8 cellular contexts compared by ENCODE assay signal in the genomic region with DNA sequence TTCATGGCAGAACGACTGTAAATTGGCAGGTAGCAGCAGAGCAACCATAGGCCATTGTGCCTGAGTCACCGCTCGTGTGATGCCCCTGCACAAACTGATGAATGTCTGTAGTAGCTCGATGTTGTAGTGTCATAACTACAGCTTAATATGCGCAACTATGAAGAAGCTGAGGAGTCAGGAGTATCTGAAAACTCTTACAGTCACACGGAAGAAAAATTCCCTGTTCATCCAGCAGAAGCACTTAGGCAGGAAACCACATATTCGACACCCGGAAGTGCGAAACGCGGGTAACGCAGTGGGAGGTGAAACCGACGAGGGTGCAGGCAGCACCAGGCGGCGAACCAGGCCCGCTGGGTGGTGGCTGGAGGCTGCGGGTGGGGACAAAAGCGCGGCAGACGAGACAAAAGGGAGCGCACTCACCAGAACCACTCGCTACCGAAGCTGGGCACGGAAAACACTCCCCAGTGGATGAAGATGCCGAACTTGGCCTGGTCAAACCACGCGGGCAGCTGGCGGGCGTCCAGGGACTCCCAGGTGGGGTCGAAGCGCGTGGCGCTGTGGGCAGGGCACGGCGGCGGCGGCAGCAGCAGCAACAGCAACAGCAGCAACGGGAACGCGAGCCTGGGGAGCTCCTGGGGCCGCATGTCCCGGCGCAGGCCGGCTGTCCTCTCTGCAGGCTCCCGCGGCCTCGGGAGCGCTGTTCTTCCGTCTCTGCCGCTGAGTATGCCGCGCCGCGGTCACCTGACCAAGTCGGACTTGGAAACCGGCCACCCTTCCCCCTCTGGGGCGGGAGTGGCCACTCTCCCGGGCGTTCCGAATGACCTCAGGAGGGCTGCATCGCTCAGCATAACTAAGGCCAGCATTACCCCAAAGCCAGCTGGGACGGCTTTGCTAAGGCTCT. TPM values are rescaled to one million over a fixed set of nuclear protein-coding genes. Genes with fewer than 3 reads are reported as not detected.
DNase-seq lines count a peak whose midpoint lies in the region; ATAC-seq and TF ChIP-seq lines count a peak whose summit lies in the region.

Gene FUCA2, minus strand, starts transcription at position 730 of the 901 bp plus-strand sequence. Its CDS starts 86 bp downstream, at position 644.

- H3K36me3 Mint-ChIP-seq in activated T-cell treated with anti-CD3 and anti-CD28 coated beads, Interleukin-2, amount 50 U/mL, for 72 hours (ENCODE audit: insufficient read depth in 2 of 2) = peaks cover 2 to 3% of the 10 kb centered on the region in 2 donors

- DNase-seq in AG09309 (ENCODE audit: low read depth) (peak; percentile 34), OCI-M1 (lab: John Stamatoyannopoulos, UW) (peak; percentile 96), esophagus muscularis mucosa (ENCODE audit: extremely low spot score) (peak; percentile 96)
- peak; percentile 67 to 74 for DNase-seq in activated T-cell treated with anti-CD3 and anti-CD28 coated beads, Interleukin-2, amount 50 U/mL, for 72 hours
- DNase-seq in stimulated activated CD8-positive, alpha-beta memory T cell treated with anti-CD3 and anti-CD28 coated beads, Interleukin-4, amount 100 ng/mL, for 48 hours = peak; percentile 78

- TF ChIP-seq POLR2A in esophagus muscularis mucosa (IDR thresholded peaks at IDR 0.05; ENCODE audit: low read depth) = peak; percentile 44

- H3K4me3 Mint-ChIP-seq in activated T-cell treated with anti-CD3 and anti-CD28 coated beads, Interleukin-2, amount 50 U/mL, for 72 hours = peak within 1 kb of the TSS; percentile 92 to 98

- intact Hi-C loops in esophagus muscularis mucosa (cut with DNase I) = no loop called here

- H3K36me3 ChIP-seq in esophagus muscularis mucosa (peaks cover 0 to 23% (median 13%) of the 10 kb centered on the region in 4 donors), muscle layer of colon (ENCODE audit: insufficient read depth, low read length) (peaks cover 9% of the 10 kb centered on the region)

- 4% methylated on average over 11 of the region's 63 CpGs for WGBS in esophagus muscularis mucosa

- TF ChIP-seq CTCF in AG09309 (IDR thresholded peaks at IDR 0.05; ENCODE audit: control insufficient read depth, insufficient read depth, low read depth, low read length, missing control alignments) = peak; percentile 3
- TF ChIP-seq CTCF in esophagus muscularis mucosa (IDR thresholded peaks at IDR 0.05) = peak in 1 of 3 experiments; percentile 12

- H3K4me1 ChIP-seq in esophagus muscularis mucosa (peaks cover 22 to 47% (median 42%) of the 10 kb centered on the region in 4 donors), muscle layer of colon (ENCODE audit: insufficient read depth, low read length) (peaks cover 19% of the 10 kb centered on the region)

- H3K27ac ChIP-seq in esophagus muscularis mucosa (replicated peaks in 1 of 4) = peak within 1 kb of the TSS; percentile 82 to 89 (median 86)
- peak within 1 kb of the TSS; percentile 83 for H3K27ac ChIP-seq in muscle layer of colon (ENCODE audit: low read depth, low read length)

- H3K27me3 ChIP-seq in esophagus muscularis mucosa (no peaks in the 10 kb centered on the region), muscle layer of colon (ENCODE audit: control insufficient read depth in 1 of 2, insufficient read depth in 2 of 2, low read length in 2 of 2) (no peaks in the 10 kb centered on the region)

- H3K27me3 Mint-ChIP-seq in activated T-cell treated with anti-CD3 and anti-CD28 coated beads, Interleukin-2, amount 50 U/mL, for 72 hours (ENCODE audit: low read depth) = no peaks in the 10 kb centered on the region

- H3K4me3 ChIP-seq in AG09309 (ENCODE audit: control insufficient read depth, low read depth, low read length) (peak within 1 kb of the TSS; percentile 74), esophagus muscularis mucosa (peak within 1 kb of the TSS; percentile 65 to 82 (median 70)), muscle layer of colon (ENCODE audit: low read depth in 1 of 2, low read length in 2 of 2) (peak within 1 kb of the TSS; percentile 61 to 72)

- TF ChIP-seq EP300 in esophagus muscularis mucosa (IDR thresholded peaks at IDR 0.05) = no peak

- no peaks in the 10 kb centered on the region for H3K9me3 ChIP-seq in esophagus muscularis mucosa
- no peaks in the 10 kb centered on the region for H3K9me3 ChIP-seq in muscle layer of colon (ENCODE audit: low read length)

- H3K9ac ChIP-seq in muscle layer of colon (ENCODE audit: low read length) = peak within 1 kb of the TSS; percentile 51

- peak within 1 kb of the TSS; percentile 99 for H3K27ac Mint-ChIP-seq in activated T-cell treated with anti-CD3 and anti-CD28 coated beads, Interleukin-2, amount 50 U/mL, for 72 hours

- H3K9me3 Mint-ChIP-seq in activated T-cell treated with anti-CD3 and anti-CD28 coated beads, Interleukin-2, amount 50 U/mL, for 72 hours = no peaks in the 10 kb centered on the region

- peaks cover 32% of the 10 kb centered on the region for H3K4me1 Mint-ChIP-seq in activated T-cell treated with anti-CD3 and anti-CD28 coated beads, Interleukin-2, amount 50 U/mL, for 72 hours (ENCODE audit: low read depth)

- ATAC-seq in GM18907 (IDR thresholded peaks at IDR 0.05; ENCODE audit: unreplicated experiment) = peak; percentile 69
- peak; percentile 54 for ATAC-seq in HG03159 (IDR thresholded peaks at IDR 0.05; ENCODE audit: unreplicated experiment)
- peak; percentile 82 to 85 for ATAC-seq in activated T-cell treated with anti-CD3 and anti-CD28 coated beads, Interleukin-2, amount 50 U/mL, for 72 hours (replicated peaks in 1 of 2)

RNA-seq across cellular contexts. Expression of gene FUCA2, which starts in this region (rescaled TPM):
- total RNA-seq in activated T-cell treated with anti-CD3 and anti-CD28 coated beads, Interleukin-2, amount 50 U/mL, for 72 hours = 10 to 100 TPM; 10.4 to 14.0 TPM
- 10 to 100 TPM; 17.6 to 27.5 (median 25.8) TPM for total RNA-seq in esophagus muscularis mucosa

Comparison
In these comparisons a context has a peak if more than half of its experiments do, and no peak if none do; other contexts are left out.
1. Peak in every context shown above with its lines: DNase-seq, ATAC-seq, H3K4me3 ChIP-seq and H3K27ac ChIP-seq.
2. DNase-seq: peak in every context shown above with its lines; median percentile 96 in OCI-M1; 96 in esophagus muscularis mucosa; 78 in stimulated activated CD8-positive, alpha-beta memory T cell treated with anti-CD3 and anti-CD28 coated beads, Interleukin-4, amount 100 ng/mL, for 48 hours; 70 in activated T-cell treated with anti-CD3 and anti-CD28 coated beads, Interleukin-2, amount 50 U/mL, for 72 hours; 34 in AG09309.